In genomic region chr6:89297695-89298351, GRCh38 we compare ENCODE assay signal across 9 cellular contexts. TPM values are rescaled to one million over a fixed set of nuclear protein-coding genes. Genes with fewer than 3 reads are reported as not detected.
DNase-seq lines count a peak whose midpoint lies in the region; ATAC-seq, FAIRE-seq and TF ChIP-seq lines count a peak whose summit lies in the region.
"Had no signal": no experiment of that assay in that cellular context is flagged by ENCODE, and none has a peak within 500 bp of the region (broad histone marks: within the 10 kb centered on the region; RNA-seq: fewer than 3 reads in every experiment).

No MANE protein-coding gene starts in this region.

- no peaks in the 10 kb centered on the region for H3K27me3 ChIP-seq in DOHH2 (ENCODE audit: control insufficient read depth, low read length)

- H3K9me3 ChIP-seq in DOHH2 (ENCODE audit: control insufficient read depth, insufficient read depth, low read length), result no peaks in the 10 kb centered on the region

- H3K4me1 Mint-ChIP-seq in mesothelial cell of epicardium, result peaks cover 22% of the 10 kb centered on the region

- peak overlapping the region; percentile 93 for H3K27ac Mint-ChIP-seq in mesothelial cell of epicardium

- no peaks in the 10 kb centered on the region for H3F3A ChIP-seq in DOHH2 (ENCODE audit: control insufficient read depth, insufficient read depth)

- H4K20me1 ChIP-seq in DOHH2 (ENCODE audit: control insufficient read depth, insufficient read depth, low read depth, low read length), result no peaks in the 10 kb centered on the region

- DNase-seq in HTR-8/SVneo (ENCODE audit: insufficient read length, low spot score) (peak; percentile 78), T-helper 22 cell (ENCODE audit: low read depth) (peak; percentile 57), brain pericyte (ENCODE audit: low read depth, low spot score) (peak; percentile 38), mesothelial cell of epicardium (ENCODE audit: low spot score in 2 of 2, unreplicated experiment in 2 of 2) (no peak), NCI-H345 treated with DMSO at 0.1 percent for 48 hours (lab: John Stamatoyannopoulos, UW; ENCODE audit: unreplicated experiment) (no peak)
- DNase-seq in stimulated activated naive CD4-positive, alpha-beta T cell treated with Interleukin-2 at 50 U/mL for 16 hours (lab: John Stamatoyannopoulos, UW), result peak; percentile 67

- H3K4me1 ChIP-seq in DOHH2 (ENCODE audit: control insufficient read depth, low read length), result peaks cover 12% of the 10 kb centered on the region

- H3K36me3 ChIP-seq in DOHH2 (ENCODE audit: control insufficient read depth, low read length), result no peaks in the 10 kb centered on the region

- TF ChIP-seq CTCF in DOHH2 (IDR thresholded peaks at IDR 0.05; ENCODE audit: low read depth, low read length, poor library complexity, severe bottlenecking) (no peak), mesothelial cell of epicardium (IDR thresholded peaks at IDR 0.05; ENCODE audit: unreplicated experiment) (no peak)

- ATAC-seq in GM21619 (IDR thresholded peaks at IDR 0.05; ENCODE audit: unreplicated experiment), result peak; percentile 89

- no peaks in the 10 kb centered on the region for H3K79me2 ChIP-seq in DOHH2 (ENCODE audit: control insufficient read depth, low read length)

- no peaks in the 10 kb centered on the region for H3K9me2 ChIP-seq in DOHH2 (replicated peaks; ENCODE audit: control insufficient read depth, low read length)

- H3K4me2 ChIP-seq in DOHH2 (ENCODE audit: low read length), result peak overlapping the region; percentile 9; the same call in 1 of the 2 replicates

- no peak overlapping the region for H3K27ac ChIP-seq in DOHH2 (ENCODE audit: low read depth, low read length)
- H3K27ac ChIP-seq: SK-N-MC had no signal

- no peaks in the 10 kb centered on the region for H3K27me3 Mint-ChIP-seq in mesothelial cell of epicardium (ENCODE audit: low read depth)

- no peaks in the 10 kb centered on the region for H3K9me3 Mint-ChIP-seq in mesothelial cell of epicardium

- FAIRE-seq in HTR-8/SVneo (lab: Jason Lieb, UNC), result peak; percentile 42

- no peak overlapping the region for H3K4me3 ChIP-seq in DOHH2 (ENCODE audit: low read length)
- H3K4me3 ChIP-seq: SK-N-MC had no signal

- H3K4me3 Mint-ChIP-seq in mesothelial cell of epicardium, result no peak overlapping the region

- no peaks in the 10 kb centered on the region for H3K36me3 Mint-ChIP-seq in mesothelial cell of epicardium

RNA-seq across cellular contexts. Expression of gene GABRR2, which starts 17.3 kb away (rescaled TPM):
- total RNA-seq in mesothelial cell of epicardium, result 0.75 to 1.3 TPM (median 0.87 TPM) in 3 replicates

RNA-seq across cellular contexts. Expression of gene UBE2J1, which starts 54.7 kb away (rescaled TPM):
- total RNA-seq in mesothelial cell of epicardium, result 32.2 to 35.0 TPM (median 34.2 TPM) in 3 replicates

Comparison
In these comparisons a context has a peak if more than half of its experiments do, and no peak if none do; other contexts are left out.
1. DNase-seq: peak in HTR-8/SVneo (single experiment), T-helper 22 cell (single experiment), brain pericyte (single experiment) and stimulated activated naive CD4-positive, alpha-beta T cell treated with Interleukin-2 at 50 U/mL for 16 hours (single experiment); none in mesothelial cell of epicardium (0 of 2) and NCI-H345 treated with DMSO at 0.1 percent for 48 hours (single experiment).